In genomic region chr12:48221645-48222044, GRCh38 we compare ENCODE assay signal across 1 cellular context.
TF ChIP-seq lines count a peak whose summit lies in the region.

No MANE protein-coding gene starts in this region.

TF ChIP-seq in GM23338, 12 proteins besides CTCF, POLR2A, EP300 and RAD21 (continued from another document):
- no peak for TF ChIP-seq REST (IDR thresholded peaks at IDR 0.05; ENCODE audit: unreplicated experiment)
- no peak for TF ChIP-seq ZNF462 (CRISPR knock-in tag; IDR thresholded peaks at IDR 0.05)
- no peak for TF ChIP-seq ZNF114 (CRISPR knock-in tag; IDR thresholded peaks at IDR 0.05)
